Comparison of ENCODE assay signal across 2 cellular contexts in the genomic region with DNA sequence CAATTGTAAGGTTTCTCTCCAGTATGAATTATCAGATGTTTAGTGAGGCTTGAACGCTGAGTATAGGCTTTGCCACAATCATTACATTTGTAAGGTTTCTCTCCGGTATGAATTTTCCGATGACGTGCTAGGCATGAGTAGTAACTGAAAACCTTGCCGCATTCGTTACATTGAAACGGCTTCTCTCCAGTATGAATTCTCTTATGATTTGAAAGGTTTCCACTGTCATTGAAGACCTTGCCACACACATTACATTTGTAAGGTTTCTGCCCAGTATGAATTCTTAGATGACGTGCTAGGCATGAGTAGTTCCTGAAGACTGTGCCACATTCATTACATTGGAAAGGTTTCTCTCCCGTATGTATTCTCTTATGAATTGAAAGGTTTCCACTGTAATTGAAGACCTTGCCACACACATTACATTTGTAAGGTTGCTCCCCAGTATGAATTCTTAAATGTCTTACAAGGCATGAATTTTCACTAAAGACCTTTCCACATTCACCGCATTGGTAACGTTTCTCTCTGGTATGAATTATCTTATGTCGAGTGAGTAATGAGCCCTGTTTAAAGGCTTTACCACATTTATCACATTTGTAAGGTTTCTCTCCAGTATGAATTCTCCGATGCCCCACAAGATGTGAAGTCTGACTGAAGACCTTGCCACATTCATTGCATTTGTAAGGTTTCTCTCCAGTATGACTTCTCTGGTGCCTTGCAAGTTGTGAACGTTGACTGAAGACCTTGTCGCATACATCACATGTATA.
A peak's percentile ranks its signal among the peaks of the same experiment; 100 is the strongest.
TF ChIP-seq lines count a peak whose summit lies in the region.

No MANE protein-coding gene starts in this region.

TF ChIP-seq in HEK293, 187 proteins besides CTCF, POLR2A, EP300 and RAD21:
- TF ChIP-seq, protein P1, sequence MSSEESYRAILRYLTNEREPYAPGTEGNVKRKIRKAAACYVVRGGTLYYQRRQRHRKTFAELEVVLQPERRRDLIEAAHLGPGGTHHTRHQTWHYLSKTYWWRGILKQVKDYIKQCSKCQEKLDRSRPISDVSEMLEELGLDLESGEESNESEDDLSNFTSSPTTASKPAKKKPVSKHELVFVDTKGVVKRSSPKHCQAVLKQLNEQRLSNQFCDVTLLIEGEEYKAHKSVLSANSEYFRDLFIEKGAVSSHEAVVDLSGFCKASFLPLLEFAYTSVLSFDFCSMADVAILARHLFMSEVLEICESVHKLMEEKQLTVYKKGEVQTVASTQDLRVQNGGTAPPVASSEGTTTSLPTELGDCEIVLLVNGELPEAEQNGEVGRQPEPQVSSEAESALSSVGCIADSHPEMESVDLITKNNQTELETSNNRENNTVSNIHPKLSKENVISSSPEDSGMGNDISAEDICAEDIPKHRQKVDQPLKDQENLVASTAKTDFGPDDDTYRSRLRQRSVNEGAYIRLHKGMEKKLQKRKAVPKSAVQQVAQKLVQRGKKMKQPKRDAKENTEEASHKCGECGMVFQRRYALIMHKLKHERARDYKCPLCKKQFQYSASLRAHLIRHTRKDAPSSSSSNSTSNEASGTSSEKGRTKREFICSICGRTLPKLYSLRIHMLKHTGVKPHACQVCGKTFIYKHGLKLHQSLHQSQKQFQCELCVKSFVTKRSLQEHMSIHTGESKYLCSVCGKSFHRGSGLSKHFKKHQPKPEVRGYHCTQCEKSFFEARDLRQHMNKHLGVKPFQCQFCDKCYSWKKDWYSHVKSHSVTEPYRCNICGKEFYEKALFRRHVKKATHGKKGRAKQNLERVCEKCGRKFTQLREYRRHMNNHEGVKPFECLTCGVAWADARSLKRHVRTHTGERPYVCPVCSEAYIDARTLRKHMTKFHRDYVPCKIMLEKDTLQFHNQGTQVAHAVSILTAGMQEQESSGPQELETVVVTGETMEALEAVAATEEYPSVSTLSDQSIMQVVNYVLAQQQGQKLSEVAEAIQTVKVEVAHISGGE (tag by site-specific recombination; conservative IDR thresholded peaks at IDR 0.05; ENCODE audit: low read depth) = no peak
- TF ChIP-seq TRIM28 (IDR thresholded peaks at IDR 0.05; ENCODE audit: borderline replicate concordance, low read length) (peak; percentile 45; the same call in 1 of the 2 replicates), ZNF561 (tag by site-specific recombination; IDR thresholded peaks at IDR 0.05; ENCODE audit: borderline replicate concordance) (no peak), KLF1 (tag by site-specific recombination; IDR thresholded peaks at IDR 0.05) (no peak), ZNF785 (tag by site-specific recombination; IDR thresholded peaks at IDR 0.05) (no peak), ZNF274 (IDR thresholded peaks at IDR 0.05; ENCODE audit: low read length) (peak; percentile 77), ZNF274 (tag by site-specific recombination; IDR thresholded peaks at IDR 0.05; ENCODE audit: borderline replicate concordance) (peak; percentile 82), ZNF610 (tag by site-specific recombination; IDR thresholded peaks at IDR 0.05; ENCODE audit: borderline replicate concordance) (no peak), SETDB1 (IDR thresholded peaks at IDR 0.05; ENCODE audit: insufficient read length, low read length) (peak; percentile 89), HOXD13 (CRISPR knock-in tag; IDR thresholded peaks at IDR 0.05; ENCODE audit: borderline replicate concordance) (no peak)
- TF ChIP-seq, protein P2, sequence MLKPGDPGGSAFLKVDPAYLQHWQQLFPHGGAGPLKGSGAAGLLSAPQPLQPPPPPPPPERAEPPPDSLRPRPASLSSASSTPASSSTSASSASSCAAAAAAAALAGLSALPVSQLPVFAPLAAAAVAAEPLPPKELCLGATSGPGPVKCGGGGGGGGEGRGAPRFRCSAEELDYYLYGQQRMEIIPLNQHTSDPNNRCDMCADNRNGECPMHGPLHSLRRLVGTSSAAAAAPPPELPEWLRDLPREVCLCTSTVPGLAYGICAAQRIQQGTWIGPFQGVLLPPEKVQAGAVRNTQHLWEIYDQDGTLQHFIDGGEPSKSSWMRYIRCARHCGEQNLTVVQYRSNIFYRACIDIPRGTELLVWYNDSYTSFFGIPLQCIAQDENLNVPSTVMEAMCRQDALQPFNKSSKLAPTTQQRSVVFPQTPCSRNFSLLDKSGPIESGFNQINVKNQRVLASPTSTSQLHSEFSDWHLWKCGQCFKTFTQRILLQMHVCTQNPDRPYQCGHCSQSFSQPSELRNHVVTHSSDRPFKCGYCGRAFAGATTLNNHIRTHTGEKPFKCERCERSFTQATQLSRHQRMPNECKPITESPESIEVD (tag by site-specific recombination; IDR thresholded peaks at IDR 0.05) = no peak

TF ChIP-seq in K562, 482 proteins besides CTCF, POLR2A, EP300 and RAD21:
- TF ChIP-seq MEF2D (tag; conservative IDR thresholded peaks at IDR 0.05; ENCODE audit: low read depth) (no peak), ZNF274 (IDR thresholded peaks at IDR 0.05; ENCODE audit: borderline replicate concordance, low read depth, low read length) (peak; percentile 91)
